15 cellular contexts compared by ENCODE assay signal in the genomic region with DNA sequence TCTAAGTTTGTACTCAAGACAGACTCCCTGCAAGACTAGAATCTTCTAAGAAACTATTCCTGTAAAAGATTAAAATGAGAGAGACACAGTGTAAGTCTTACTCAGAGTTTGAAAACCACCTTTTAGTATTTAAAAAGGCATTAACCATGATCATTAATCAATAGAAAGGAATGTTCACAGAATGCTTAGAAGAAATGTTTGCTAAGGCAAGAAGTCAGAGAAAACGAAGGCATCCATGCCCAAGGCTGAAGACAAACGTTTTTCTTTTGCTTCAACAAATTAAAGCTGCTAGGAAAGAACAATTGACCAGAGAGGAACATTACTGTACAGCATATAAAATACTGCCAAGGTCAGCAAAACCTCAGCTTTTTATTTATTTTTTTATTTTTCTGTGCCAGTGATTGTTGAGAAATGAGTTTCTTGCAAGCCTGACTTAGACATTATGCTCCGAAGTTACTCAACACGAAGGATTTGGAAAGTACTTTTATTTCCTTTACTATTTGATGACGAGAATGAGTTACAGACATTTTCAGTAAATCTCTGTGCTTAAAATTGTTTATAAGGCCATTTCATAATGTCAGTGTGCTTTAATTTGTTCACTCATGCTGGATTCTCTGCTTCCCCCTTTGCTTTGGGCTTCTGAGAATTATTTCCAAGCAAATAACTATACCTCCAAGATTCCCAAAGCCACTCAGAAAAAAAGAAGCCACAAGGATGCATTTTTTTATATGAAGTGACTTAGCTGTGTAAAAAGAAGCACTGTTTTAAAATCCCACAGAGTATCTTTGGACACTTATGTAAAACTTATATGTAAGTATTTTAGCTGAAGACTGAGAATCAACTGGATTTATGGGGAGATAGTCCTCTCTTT. TPM values are rescaled to one million over a fixed set of nuclear protein-coding genes. Genes with fewer than 3 reads are reported as not detected.
A peak's percentile ranks its signal among the peaks of the same experiment; 100 is the strongest.
DNase-seq lines count a peak whose midpoint lies in the region; ATAC-seq and TF ChIP-seq lines count a peak whose summit lies in the region.
"Had no signal": no experiment of that assay in that cellular context is flagged by ENCODE, and none has a peak within 500 bp of the region (broad histone marks: within the 10 kb centered on the region; RNA-seq: fewer than 3 reads in every experiment).

No MANE protein-coding gene starts in this region.

- ATAC-seq in effector memory CD8-positive, alpha-beta T cell (replicated peaks), result no peak
- no peak for ATAC-seq in stimulated activated naive CD8-positive, alpha-beta T cell treated with anti-CD3 and anti-CD28 coated beads, Interleukin-15, amount 100 ng/mL, for 72 hours

- no peak overlapping the region for H3K9ac ChIP-seq in skeletal muscle tissue (ENCODE audit: low read depth in 1 of 3, low read length in 3 of 3)

- intact Hi-C loops in left ventricle myocardium inferior (cut with micrococcal nuclease), result no loop called here

- H3K4me3 Mint-ChIP-seq in brain, result no peak overlapping the region
- H3K4me3 Mint-ChIP-seq in effector memory CD8-positive, alpha-beta T cell, result no peak overlapping the region
- no peak overlapping the region for H3K4me3 Mint-ChIP-seq in stimulated activated naive CD8-positive, alpha-beta T cell treated with anti-CD3 and anti-CD28 coated beads, Interleukin-15, amount 100 ng/mL, for 72 hours
- H3K4me3 Mint-ChIP-seq: activated CD4-positive, alpha-beta T cell treated with anti-CD3 and anti-CD28 coated beads, Interleukin-2, amount 10 ng/mL, durations not matched to agents 7 days and 5 days; activated naive CD4-positive, alpha-beta T cell treated with anti-CD3 and anti-CD28 coated beads, Interleukin-2, amount 50 U/mL, for 24 hours; CD4-positive, CD25-positive, alpha-beta regulatory T cell; stimulated activated naive CD8-positive, alpha-beta T cell treated with anti-CD3 and anti-CD28 coated beads, Interleukin-15, Interleukin-2, amounts not matched to agents 100 ng/mL and 50 ng/mL, for 24 hours had no signal

- H3K27ac ChIP-seq in left ventricle myocardium inferior (replicated peaks), result peak overlapping the region; percentile 23
- H3K27ac ChIP-seq in skeletal muscle tissue (ENCODE audit: low read depth, low read length), result peak overlapping the region; percentile 34
- H3K27ac ChIP-seq: SJCRH30 had no signal

- no peaks in the 10 kb centered on the region for H3K9me3 Mint-ChIP-seq in brain
- peaks cover 0 to 2% of the 10 kb centered on the region in 2 donors for H3K9me3 Mint-ChIP-seq in effector memory CD8-positive, alpha-beta T cell
- H3K9me3 Mint-ChIP-seq in stimulated activated naive CD8-positive, alpha-beta T cell treated with anti-CD3 and anti-CD28 coated beads, Interleukin-15, amount 100 ng/mL, for 72 hours, result no peaks in the 10 kb centered on the region
- H3K9me3 Mint-ChIP-seq: activated CD4-positive, alpha-beta T cell treated with anti-CD3 and anti-CD28 coated beads, Interleukin-2, amount 10 ng/mL, durations not matched to agents 7 days and 5 days; activated naive CD4-positive, alpha-beta T cell treated with anti-CD3 and anti-CD28 coated beads, Interleukin-2, amount 50 U/mL, for 24 hours; stimulated activated naive CD8-positive, alpha-beta T cell treated with anti-CD3 and anti-CD28 coated beads, Interleukin-15, Interleukin-2, amounts not matched to agents 100 ng/mL and 50 ng/mL, for 24 hours had no signal

- H3K36me3 ChIP-seq in left ventricle myocardium inferior (peaks cover 44% of the 10 kb centered on the region), skeletal muscle tissue (ENCODE audit: control insufficient read depth in 3 of 3, insufficient read depth in 3 of 3, low read length in 3 of 3) (peaks cover 5 to 11% (median 11%) of the 10 kb centered on the region in 3 donors)

- no peaks in the 10 kb centered on the region for H3K27me3 Mint-ChIP-seq in brain
- H3K27me3 Mint-ChIP-seq in effector memory CD8-positive, alpha-beta T cell, result no peaks in the 10 kb centered on the region
- H3K27me3 Mint-ChIP-seq in stimulated activated naive CD8-positive, alpha-beta T cell treated with anti-CD3 and anti-CD28 coated beads, Interleukin-15, amount 100 ng/mL, for 72 hours, result no peaks in the 10 kb centered on the region
- H3K27me3 Mint-ChIP-seq: activated CD4-positive, alpha-beta T cell treated with anti-CD3 and anti-CD28 coated beads, Interleukin-2, amount 10 ng/mL, durations not matched to agents 7 days and 5 days; CD4-positive, CD25-positive, alpha-beta regulatory T cell; stimulated activated naive CD8-positive, alpha-beta T cell treated with anti-CD3 and anti-CD28 coated beads, Interleukin-15, Interleukin-2, amounts not matched to agents 100 ng/mL and 50 ng/mL, for 24 hours had no signal

- H3K27me3 ChIP-seq in left ventricle myocardium inferior (ENCODE audit: low read depth), result no peaks in the 10 kb centered on the region
- no peaks in the 10 kb centered on the region for H3K27me3 ChIP-seq in skeletal muscle tissue (ENCODE audit: control insufficient read depth in 3 of 3, insufficient read depth in 3 of 3, low read length in 3 of 3)
- H3K27me3 ChIP-seq: SJCRH30 had no signal

- H3K4me1 Mint-ChIP-seq in brain, result peaks cover 76% of the 10 kb centered on the region
- no peaks in the 10 kb centered on the region for H3K4me1 Mint-ChIP-seq in effector memory CD8-positive, alpha-beta T cell (ENCODE audit: low read depth in 2 of 2)
- no peaks in the 10 kb centered on the region for H3K4me1 Mint-ChIP-seq in stimulated activated naive CD8-positive, alpha-beta T cell treated with anti-CD3 and anti-CD28 coated beads, Interleukin-15, amount 100 ng/mL, for 72 hours
- H3K4me1 Mint-ChIP-seq: activated CD4-positive, alpha-beta T cell treated with anti-CD3 and anti-CD28 coated beads, Interleukin-2, amount 10 ng/mL, durations not matched to agents 7 days and 5 days; activated naive CD4-positive, alpha-beta T cell treated with anti-CD3 and anti-CD28 coated beads, Interleukin-2, amount 50 U/mL, for 24 hours; CD4-positive, CD25-positive, alpha-beta regulatory T cell had no signal

- H3K27ac Mint-ChIP-seq in brain, result peak overlapping the region in 4 of 5 experiments; percentile 32 to 91 (median 69)
- H3K27ac Mint-ChIP-seq in effector memory CD8-positive, alpha-beta T cell, result no peak overlapping the region
- no peak overlapping the region for H3K27ac Mint-ChIP-seq in stimulated activated naive CD8-positive, alpha-beta T cell treated with anti-CD3 and anti-CD28 coated beads, Interleukin-15, amount 100 ng/mL, for 72 hours
- H3K27ac Mint-ChIP-seq: activated CD4-positive, alpha-beta T cell treated with anti-CD3 and anti-CD28 coated beads, Interleukin-2, amount 10 ng/mL, durations not matched to agents 7 days and 5 days; activated naive CD4-positive, alpha-beta T cell treated with anti-CD3 and anti-CD28 coated beads, Interleukin-2, amount 50 U/mL, for 24 hours; CD4-positive, CD25-positive, alpha-beta regulatory T cell; stimulated activated naive CD8-positive, alpha-beta T cell treated with anti-CD3 and anti-CD28 coated beads, Interleukin-15, Interleukin-2, amounts not matched to agents 100 ng/mL and 50 ng/mL, for 24 hours had no signal

- H3K36me3 Mint-ChIP-seq in brain, result peaks cover 46% of the 10 kb centered on the region
- H3K36me3 Mint-ChIP-seq in effector memory CD8-positive, alpha-beta T cell (ENCODE audit: insufficient read depth), result no peaks in the 10 kb centered on the region
- H3K36me3 Mint-ChIP-seq: activated naive CD4-positive, alpha-beta T cell treated with anti-CD3 and anti-CD28 coated beads, Interleukin-2, amount 50 U/mL, for 24 hours; CD4-positive, CD25-positive, alpha-beta regulatory T cell had no signal

- DNase-seq in GM04503 (ENCODE audit: low read depth) (peak; percentile 76), left ventricle myocardium inferior (no peak), middle frontal gyrus (ENCODE audit: extremely low spot score, low spot score) (no peak), amniotic stem cell (lab: John Stamatoyannopoulos, UW) (no peak)
- no peak for DNase-seq in effector memory CD8-positive, alpha-beta T cell
- DNase-seq in stimulated activated naive CD8-positive, alpha-beta T cell treated with anti-CD3 and anti-CD28 coated beads, Interleukin-15, amount 100 ng/mL, for 72 hours, result no peak
- DNase-seq: activated CD4-positive, alpha-beta T cell treated with anti-CD3 and anti-CD28 coated beads, Interleukin-2, amount 10 ng/mL, durations not matched to agents 7 days and 5 days; CD4-positive, CD25-positive, alpha-beta regulatory T cell; foreskin melanocyte; mesendoderm; SJCRH30 had no signal

- no peak for TF ChIP-seq CTCF in brain (conservative IDR thresholded peaks at IDR 0.05)
- no peak for TF ChIP-seq CTCF in left ventricle myocardium inferior (IDR thresholded peaks at IDR 0.05; ENCODE audit: borderline replicate concordance)

- H3K4me1 ChIP-seq in left ventricle myocardium inferior (peaks cover 19% of the 10 kb centered on the region), skeletal muscle tissue (ENCODE audit: control insufficient read depth in 3 of 3, insufficient read depth in 3 of 3, low read length in 3 of 3) (peaks cover 0 to 2% (median 0%) of the 10 kb centered on the region in 3 donors)
- H3K4me1 ChIP-seq: SJCRH30 had no signal

- H3K4me3 ChIP-seq in left ventricle myocardium inferior (no peak overlapping the region), skeletal muscle tissue (ENCODE audit: low read length in 3 of 3) (no peak overlapping the region)
- H3K4me3 ChIP-seq: SJCRH30 had no signal

- no peaks in the 10 kb centered on the region for H3K9me3 ChIP-seq in left ventricle myocardium inferior (replicated peaks)
- H3K9me3 ChIP-seq in skeletal muscle tissue (ENCODE audit: control insufficient read depth in 3 of 3, low read length in 3 of 3), result no peaks in the 10 kb centered on the region
- H3K9me3 ChIP-seq: SJCRH30 had no signal

RNA-seq across cellular contexts. Expression of a gene that starts 20.5 kb away (rescaled TPM):
- polyA plus RNA-seq in brain (ENCODE audit: insufficient read depth, low read depth, low replicate concordance), result 1.5 TPM
- 26.9 TPM for total RNA-seq in left ventricle myocardium inferior
- 44.4 TPM for total RNA-seq in skeletal muscle tissue
- total RNA-seq: activated CD4-positive, alpha-beta T cell treated with anti-CD3 and anti-CD28 coated beads, Interleukin-2, amount 10 ng/mL, durations not matched to agents 7 days and 5 days; CD4-positive, CD25-positive, alpha-beta regulatory T cell had no signal
- polyA plus RNA-seq: CD4-positive, CD25-positive, alpha-beta regulatory T cell had no signal

Comparison
In these comparisons a context has a peak if more than half of its experiments do, and no peak if none do; other contexts are left out.
1. H3K27ac Mint-ChIP-seq: peak in brain (4 of 5); none in effector memory CD8-positive, alpha-beta T cell (0 of 2) and stimulated activated naive CD8-positive, alpha-beta T cell treated with anti-CD3 and anti-CD28 coated beads, Interleukin-15, amount 100 ng/mL, for 72 hours (0 of 2).